29 cellular contexts compared by ENCODE assay signal in the genomic region with DNA sequence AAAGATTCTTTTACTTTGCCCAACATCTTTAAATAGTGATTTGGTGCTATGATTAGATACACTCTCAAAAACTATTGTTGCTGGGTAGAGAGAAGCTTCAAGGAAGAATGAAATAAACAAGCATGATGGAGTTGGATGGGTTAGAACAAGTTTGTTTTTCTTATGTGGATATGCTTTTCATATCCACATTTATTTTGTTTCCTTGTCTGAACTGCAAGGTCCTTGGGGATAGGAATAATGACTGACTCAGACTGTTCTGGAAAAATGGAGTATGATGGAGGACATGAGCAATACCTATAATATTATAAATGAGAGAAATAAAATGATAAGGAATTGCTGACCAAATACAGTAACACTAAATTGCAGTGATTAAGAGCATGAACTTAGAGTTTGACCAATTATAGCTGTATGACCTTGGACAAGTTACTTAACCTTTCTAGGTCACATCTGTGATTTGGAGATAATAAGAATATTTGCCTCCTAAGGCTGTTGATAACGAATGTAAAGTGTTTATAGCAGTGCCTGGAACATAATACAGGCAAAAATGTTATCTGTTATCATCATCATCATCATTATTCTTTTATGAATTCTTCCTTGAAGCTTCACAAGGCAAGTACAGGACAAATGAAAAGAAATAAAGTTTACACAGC.
"Had no signal": no experiment of that assay in that cellular context is flagged by ENCODE, and none has a peak within 500 bp of the region (broad histone marks: within the 10 kb centered on the region; RNA-seq: fewer than 3 reads in every experiment).

No MANE protein-coding gene starts in this region.

- H3K36me3 Mint-ChIP-seq: activated naive CD8-positive, alpha-beta T cell; T-cell had no signal

- H3K4me1 Mint-ChIP-seq: activated CD4-positive, alpha-beta memory T cell treated with anti-CD3 and anti-CD28 coated beads, Interleukin-2, amount 10 ng/mL, durations not matched to agents 7 days and 5 days; activated CD4-positive, alpha-beta T cell treated with anti-CD3 and anti-CD28 coated beads for 36 hours; activated T-helper 17 cell treated with anti-CD3 and anti-CD28 coated beads, Interleukin-2, amount 50 U/mL, for 72 hours; T-cell had no signal

- H3K4me3 Mint-ChIP-seq: activated CD4-positive, alpha-beta memory T cell treated with anti-CD3 and anti-CD28 coated beads, Interleukin-2, amount 10 ng/mL, durations not matched to agents 7 days and 5 days; activated CD4-positive, alpha-beta T cell treated with anti-CD3 and anti-CD28 coated beads for 36 hours; activated naive CD4-positive, alpha-beta T cell treated with anti-CD3 and anti-CD28 coated beads for 36 hours; activated naive CD8-positive, alpha-beta T cell; activated T-helper 17 cell treated with anti-CD3 and anti-CD28 coated beads, Interleukin-2, amount 50 U/mL, for 72 hours; T-cell had no signal

- H3K4me3 ChIP-seq: breast epithelium, SK-N-MC had no signal

- FAIRE-seq: TTC549 had no signal

- H3K27ac ChIP-seq: breast epithelium, SK-N-MC had no signal

- ATAC-seq: activated CD4-positive, alpha-beta T cell treated with anti-CD3 and anti-CD28 coated beads for 36 hours; activated T-helper 17 cell treated with anti-CD3 and anti-CD28 coated beads, Interleukin-2, amount 50 U/mL, for 72 hours; Panc1; Right ventricle myocardium inferior; T-cell had no signal

- H3K27ac Mint-ChIP-seq: activated CD4-positive, alpha-beta memory T cell treated with anti-CD3 and anti-CD28 coated beads, Interleukin-2, amount 10 ng/mL, durations not matched to agents 7 days and 5 days; activated CD4-positive, alpha-beta T cell treated with anti-CD3 and anti-CD28 coated beads for 36 hours; activated naive CD4-positive, alpha-beta T cell treated with anti-CD3 and anti-CD28 coated beads for 36 hours; activated naive CD8-positive, alpha-beta T cell; activated T-helper 17 cell treated with anti-CD3 and anti-CD28 coated beads, Interleukin-2, amount 50 U/mL, for 72 hours; T-cell had no signal

- H3K27me3 ChIP-seq: breast epithelium had no signal

- H3K4me1 ChIP-seq: breast epithelium had no signal

- H3K36me3 ChIP-seq: breast epithelium had no signal

- DNase-seq: activated CD4-positive, alpha-beta memory T cell treated with anti-CD3 and anti-CD28 coated beads, Interleukin-2, amount 10 ng/mL, durations not matched to agents 7 days and 5 days; activated CD4-positive, alpha-beta T cell treated with anti-CD3 and anti-CD28 coated beads for 36 hours; activated CD4-positive, alpha-beta T cell treated with anti-CD3 and anti-CD28 coated beads, Interleukin-2, amount 50 U/mL, for 1 hour; activated CD4-positive, CD25-positive, alpha-beta regulatory T cell; activated gamma-delta T cell; activated naive CD4-positive, alpha-beta T cell treated with anti-CD3 and anti-CD28 coated beads for 36 hours; activated T-cell treated with anti-CD3 and anti-CD28 coated beads for 4 hours; activated T-cell treated with anti-CD3 and anti-CD28 coated beads, Interleukin-2, amount 50 U/mL, for 48 hours; anterior cingulate cortex; Karpas-422; NCI-H1105 treated with DMSO at 0.1 percent for 48 hours; NCI-H1436 treated with DMSO at 0.1 percent for 48 hours; NCI-H187; NCI-H2081; NCI-H510A treated with DMSO at 0.1 percent for 48 hours; NCI-H69; NK-92 treated with Interleukin-12 subunit alpha and Interleukin-12 subunit beta, amount 100 ng/mL, for 24 hours; OCI-M1; RPMI8226; T-cell; T-helper 2 cell; T1000 had no signal

- H3K27me3 Mint-ChIP-seq: activated CD4-positive, alpha-beta memory T cell treated with anti-CD3 and anti-CD28 coated beads, Interleukin-2, amount 10 ng/mL, durations not matched to agents 7 days and 5 days; activated T-helper 17 cell treated with anti-CD3 and anti-CD28 coated beads, Interleukin-2, amount 50 U/mL, for 72 hours had no signal
